8 cellular contexts compared by ENCODE assay signal in genomic region chr2:98835831-98836385, GRCh38.
A peak's percentile ranks its signal among the peaks of the same experiment; 100 is the strongest.
DNase-seq lines count a peak whose midpoint lies in the region; ATAC-seq and TF ChIP-seq lines count a peak whose summit lies in the region.
"Had no signal": no experiment of that assay in that cellular context is flagged by ENCODE, and none has a peak within 500 bp of the region (broad histone marks: within the 10 kb centered on the region; RNA-seq: fewer than 3 reads in every experiment).

No MANE protein-coding gene starts in this region.

- TF ChIP-seq POLR2A in body of pancreas (IDR thresholded peaks at IDR 0.05), result no peak

- peak overlapping the region; percentile 73 for H3K4me3 Mint-ChIP-seq in activated naive CD4-positive, alpha-beta T cell treated with anti-CD3 and anti-CD28 coated beads, Interleukin-2, amount 50 U/mL, for 24 hours

- WGBS in smooth muscle cell (ENCODE audit: low lambda C conversion rate), result 61% methylated on average over 10 of the region's 10 CpGs
- WGBS in body of pancreas, 2 donors, result 71 to 80% methylated on average over 10 of the region's 10 CpGs

- H3K27ac Mint-ChIP-seq in activated naive CD4-positive, alpha-beta T cell treated with anti-CD3 and anti-CD28 coated beads, Interleukin-2, amount 50 U/mL, for 24 hours, result peak overlapping the region; percentile 83

- H3F3A ChIP-seq in smooth muscle cell (ENCODE audit: low read depth), result no peaks in the 10 kb centered on the region

- intact Hi-C loops in body of pancreas (cut with DNase I), result loop anchor here (2.0 kb wide), 1 partner anchor 185 kb away; no protein-coding TSS in a partner anchor

- no peaks in the 10 kb centered on the region for H3K27me3 Mint-ChIP-seq in activated naive CD4-positive, alpha-beta T cell treated with anti-CD3 and anti-CD28 coated beads, Interleukin-2, amount 50 U/mL, for 24 hours

- H3K36me3 ChIP-seq in smooth muscle cell (ENCODE audit: low read depth) (no peaks in the 10 kb centered on the region), body of pancreas (replicated peaks in 1 of 2; ENCODE audit: insufficient read depth in 1 of 2, low read depth in 2 of 2) (no peaks in the 10 kb centered on the region)

- no peak for ATAC-seq in GM19452 (IDR thresholded peaks at IDR 0.05; ENCODE audit: unreplicated experiment)
- ATAC-seq in body of pancreas, result no peak
- no peak for ATAC-seq in HG02885 (IDR thresholded peaks at IDR 0.05; ENCODE audit: poor library complexity, unreplicated experiment)
- ATAC-seq: left lobe of liver had no signal

- peak; percentile 98 for DNase-seq in Jurkat, Clone E6-1 (ENCODE audit: low read depth, low spot score)
- DNase-seq in T-helper 2 cell (peak in 3 of 5 experiments; percentile 31 to 85 (median 75)), smooth muscle cell (lab: John Stamatoyannopoulos, UW; ENCODE audit: unreplicated experiment) (no peak), body of pancreas (no peak)

- H2AFZ ChIP-seq in smooth muscle cell (ENCODE audit: low read depth), result peak overlapping the region; percentile 55

- no peak overlapping the region for H3K4me2 ChIP-seq in smooth muscle cell

- H3K9ac ChIP-seq in smooth muscle cell (ENCODE audit: low read depth), result no peak overlapping the region

- H3K4me1 ChIP-seq in smooth muscle cell (ENCODE audit: low read depth), result no peaks in the 10 kb centered on the region
- H3K4me1 ChIP-seq in body of pancreas, result no peaks in the 10 kb centered on the region

- H3K27me3 ChIP-seq in smooth muscle cell (ENCODE audit: low read depth) (no peaks in the 10 kb centered on the region), body of pancreas (no peaks in the 10 kb centered on the region)

- TF ChIP-seq CTCF in smooth muscle cell (IDR thresholded peaks at IDR 0.05; ENCODE audit: borderline replicate concordance, insufficient read depth, poor library complexity, severe bottlenecking) (no peak), body of pancreas (IDR thresholded peaks at IDR 0.05) (no peak)

- H3K79me2 ChIP-seq in smooth muscle cell (ENCODE audit: low read depth), result no peaks in the 10 kb centered on the region

- no peaks in the 10 kb centered on the region for H3K9me3 Mint-ChIP-seq in activated naive CD4-positive, alpha-beta T cell treated with anti-CD3 and anti-CD28 coated beads, Interleukin-2, amount 50 U/mL, for 24 hours

- no peaks in the 10 kb centered on the region for H4K20me1 ChIP-seq in smooth muscle cell (ENCODE audit: low read depth)

- H3K4me3 ChIP-seq in Jurkat, Clone E6-1 (ENCODE audit: low read length), result peak overlapping the region; percentile 41
- H3K4me3 ChIP-seq in smooth muscle cell (no peak overlapping the region), body of pancreas (no peak overlapping the region)

- H3K4me1 Mint-ChIP-seq in activated naive CD4-positive, alpha-beta T cell treated with anti-CD3 and anti-CD28 coated beads, Interleukin-2, amount 50 U/mL, for 24 hours, result peaks cover 34% of the 10 kb centered on the region

- no peaks in the 10 kb centered on the region for H3K36me3 Mint-ChIP-seq in activated naive CD4-positive, alpha-beta T cell treated with anti-CD3 and anti-CD28 coated beads, Interleukin-2, amount 50 U/mL, for 24 hours

- H3K27ac ChIP-seq in smooth muscle cell (ENCODE audit: low read depth), result no peak overlapping the region
- H3K27ac ChIP-seq in body of pancreas, result no peak overlapping the region

- H3K9me3 ChIP-seq in smooth muscle cell (replicated peaks; ENCODE audit: low read depth) (no peaks in the 10 kb centered on the region), body of pancreas (no peaks in the 10 kb centered on the region)

Comparison
In these comparisons a context has a peak if more than half of its experiments do, and no peak if none do; other contexts are left out.
1. DNase-seq: peak in Jurkat, Clone E6-1 (single experiment) and T-helper 2 cell (3 of 5); none in smooth muscle cell (single experiment) and body of pancreas (0 of 4).